24 cellular contexts compared by ENCODE assay signal in the genomic region with DNA sequence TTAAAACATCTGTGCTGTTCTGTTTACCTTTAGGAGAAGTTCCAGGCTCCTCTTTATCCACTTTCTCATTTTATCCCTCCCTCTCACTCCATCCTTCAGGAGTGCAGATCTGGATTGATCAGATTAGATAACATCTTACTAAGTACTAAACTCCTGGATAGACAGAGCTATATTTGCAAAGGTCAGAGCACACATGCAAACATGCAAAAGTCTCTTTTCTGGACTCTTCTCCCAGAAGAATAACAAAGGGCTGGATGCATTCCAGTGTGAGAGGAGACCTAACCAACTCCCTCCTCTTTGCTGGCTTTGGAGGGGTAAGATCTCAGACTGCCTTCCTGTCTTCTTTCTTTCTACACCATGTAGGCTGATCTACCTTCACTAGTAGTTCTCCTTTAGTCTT.
"Had no signal": no experiment of that assay in that cellular context is flagged by ENCODE, and none has a peak within 500 bp of the region (broad histone marks: within the 10 kb centered on the region; RNA-seq: fewer than 3 reads in every experiment).

No MANE protein-coding gene starts in this region.

- H3K27me3 Mint-ChIP-seq: type B pancreatic cell had no signal

- ATAC-seq: foreskin keratinocyte; left colon; mucosa of descending colon; naive thymus-derived CD8-positive, alpha-beta T cell; sciatic nerve; stimulated activated naive B cell treated with anti-CD40 and anti-IgM and Interleukin-4, amounts not matched to agents 10 μg/mL and 1 μg/mL and 100 μg/mL, for 72 hours had no signal

- H3K27ac Mint-ChIP-seq: naive thymus-derived CD8-positive, alpha-beta T cell; stimulated activated naive B cell treated with anti-CD40 and anti-IgM and Interleukin-4, amounts not matched to agents 10 μg/mL and 1 μg/mL and 100 μg/mL, for 72 hours; type B pancreatic cell had no signal

- H3K36me3 Mint-ChIP-seq: naive thymus-derived CD8-positive, alpha-beta T cell; stimulated activated naive B cell treated with anti-CD40 and anti-IgM and Interleukin-4, amounts not matched to agents 10 μg/mL and 1 μg/mL and 100 μg/mL, for 72 hours; type B pancreatic cell had no signal

- H3K36me3 ChIP-seq: esophagus muscularis mucosa, ovary, prostate gland, spleen, stomach, thoracic aorta had no signal

- H3K4me1 Mint-ChIP-seq: neural crest cell had no signal

- H3K4me3 Mint-ChIP-seq: naive thymus-derived CD8-positive, alpha-beta T cell; neural crest cell; stimulated activated naive B cell treated with anti-CD40 and anti-IgM and Interleukin-4, amounts not matched to agents 10 μg/mL and 1 μg/mL and 100 μg/mL, for 72 hours; type B pancreatic cell had no signal

- H3K9me3 Mint-ChIP-seq: naive thymus-derived CD8-positive, alpha-beta T cell; neural crest cell; stimulated activated naive B cell treated with anti-CD40 and anti-IgM and Interleukin-4, amounts not matched to agents 10 μg/mL and 1 μg/mL and 100 μg/mL, for 72 hours; type B pancreatic cell had no signal

- DNase-seq: central memory CD4-positive, alpha-beta T cell; effector memory CD4-positive, alpha-beta T cell; foreskin keratinocyte; head of caudate nucleus; left colon; mammary epithelial cell; mucosa of descending colon; naive thymus-derived CD8-positive, alpha-beta T cell; ovary; spleen; stimulated activated CD4-positive, alpha-beta T cell treated with anti-CD3 and anti-CD28 coated beads, Interleukin-15, amount 100 ng/mL, for 24 hours; stimulated activated CD4-positive, alpha-beta T cell treated with anti-CD3 and anti-CD28 coated beads, Interleukin-1b, Interleukin-23, amount 100 ng/mL, for 48 hours; stimulated activated CD4-positive, alpha-beta T cell treated with anti-CD3 and anti-CD28 coated beads, Interleukin-4, amount 100 ng/mL, for 4 hours; stimulated activated naive B cell treated with anti-CD40 and anti-IgM and Interleukin-4, amounts not matched to agents 10 μg/mL and 1 μg/mL and 100 μg/mL, for 72 hours; stomach; substantia nigra had no signal

- H3K4me3 ChIP-seq: esophagus muscularis mucosa, hepatocyte, mucosa of descending colon, ovary, prostate gland, spleen, stomach, thoracic aorta had no signal

- H3K27me3 ChIP-seq: esophagus muscularis mucosa, foreskin keratinocyte, hepatocyte, ovary, spleen, stomach had no signal

- FAIRE-seq: urothelium cell line had no signal
